11 cellular contexts compared by ENCODE assay signal in genomic region chr19:54451331-54451871, GRCh38. TPM values are rescaled to one million over a fixed set of nuclear protein-coding genes. Genes with fewer than 3 reads are reported as not detected.
DNase-seq lines count a peak whose midpoint lies in the region; ATAC-seq and TF ChIP-seq lines count a peak whose summit lies in the region.
"Had no signal": no experiment of that assay in that cellular context is flagged by ENCODE, and none has a peak within 500 bp of the region (broad histone marks: within the 10 kb centered on the region; RNA-seq: fewer than 3 reads in every experiment).

No MANE protein-coding gene starts in this region.

- H3K27me3 Mint-ChIP-seq in activated naive CD8-positive, alpha-beta T cell treated with anti-CD3 and anti-CD28 coated beads, Interleukin-2, amount 50 U/mL, for 24 hours: peaks cover 5% of the 10 kb centered on the region

- TF ChIP-seq CTCF in KMS-11 (conservative IDR thresholded peaks at IDR 0.05; ENCODE audit: low read depth, low read length): no peak
- TF ChIP-seq CTCF in mucosa of descending colon (IDR thresholded peaks at IDR 0.05): no peak

- H3K27ac ChIP-seq in BLaER1 treated with 17β-estradiol and CSF1 and Interleukin-3, amounts not matched to agents 10 nM and 100 nM: peak overlapping the region; percentile 17 to 99 (median 95); a peak in 21 of 22 replicates
- H3K27ac ChIP-seq in KMS-11: peak overlapping the region; percentile 9; the same call in 1 of the 2 replicates

- no peaks in the 10 kb centered on the region for H3K27me3 ChIP-seq in BLaER1 treated with 17β-estradiol and CSF1 and Interleukin-3, amounts not matched to agents 10 nM and 100 nM
- H3K27me3 ChIP-seq in KMS-11 (ENCODE audit: insufficient read depth, low read depth): no peaks in the 10 kb centered on the region

- H4K20me1 ChIP-seq in BLaER1 treated with 17β-estradiol and CSF1 and Interleukin-3, amounts not matched to agents 10 nM and 100 nM: peaks cover 70 to 76% (median 71%) of the 10 kb centered on the region in 11 experiments
- H4K20me1 ChIP-seq in KMS-11 (ENCODE audit: insufficient read depth): peaks cover 17% of the 10 kb centered on the region; the same call in 1 of the 2 replicates

- peak overlapping the region; percentile 91 for H3K4me3 Mint-ChIP-seq in activated naive CD8-positive, alpha-beta T cell treated with anti-CD3 and anti-CD28 coated beads, Interleukin-2, amount 50 U/mL, for 24 hours

- H3K36me3 Mint-ChIP-seq in activated naive CD8-positive, alpha-beta T cell treated with anti-CD3 and anti-CD28 coated beads, Interleukin-2, amount 50 U/mL, for 24 hours (ENCODE audit: low read depth): peaks cover 51% of the 10 kb centered on the region

- no peak for DNase-seq in activated naive CD8-positive, alpha-beta T cell treated with anti-CD3 and anti-CD28 coated beads, Interleukin-2, amount 50 U/mL, for 24 hours
- DNase-seq in mucosa of descending colon (peak in 2 of 3 donors; percentile 26 to 55), hepatic stellate cell (ENCODE audit: low spot score) (no peak), putamen (ENCODE audit: low spot score) (no peak), NCI-H1092 treated with DMSO at 0.1 percent for 48 hours (lab: John Stamatoyannopoulos, UW) (no peak)

- intact Hi-C loops in mucosa of descending colon (cut with DNase I, micrococcal nuclease): no loop called here

- H3K4me1 Mint-ChIP-seq in activated naive CD8-positive, alpha-beta T cell treated with anti-CD3 and anti-CD28 coated beads, Interleukin-2, amount 50 U/mL, for 24 hours: peaks cover 43% of the 10 kb centered on the region

- peak overlapping the region; percentile 92 to 99 (median 95) for H3K9ac ChIP-seq in BLaER1 treated with 17β-estradiol and CSF1 and Interleukin-3, amounts not matched to agents 10 nM and 100 nM
- H3K9ac ChIP-seq in KMS-11: no peak overlapping the region

- peaks cover 35 to 52% (median 38%) of the 10 kb centered on the region in 10 experiments for H3K4me1 ChIP-seq in BLaER1 treated with 17β-estradiol and CSF1 and Interleukin-3, amounts not matched to agents 10 nM and 100 nM
- H3K4me1 ChIP-seq in KMS-11 (ENCODE audit: low read depth, poor library complexity, severe bottlenecking) (peaks cover 32% of the 10 kb centered on the region), mucosa of descending colon (ENCODE audit: low read depth) (peaks cover 24% of the 10 kb centered on the region)

- H3K4me3 ChIP-seq in BLaER1 treated with 17β-estradiol and CSF1 and Interleukin-3, amounts not matched to agents 10 nM and 100 nM: peak overlapping the region in 9 of 10 experiments; percentile 79 to 94 (median 90); a peak in 18 of 20 replicates
- H3K4me3 ChIP-seq in KMS-11 (IDR thresholded peaks at IDR 0.05; ENCODE audit: insufficient read depth, low read depth, low read length) (no peak overlapping the region), mucosa of descending colon (no peak overlapping the region)

- H3K36me3 ChIP-seq in BLaER1 treated with 17β-estradiol and CSF1 and Interleukin-3, amounts not matched to agents 10 nM and 100 nM: peaks cover 50 to 69% (median 62%) of the 10 kb centered on the region in 11 experiments
- H3K36me3 ChIP-seq in KMS-11 (ENCODE audit: insufficient read depth) (peaks cover 21% of the 10 kb centered on the region; the same call in 1 of the 2 replicates), mucosa of descending colon (ENCODE audit: low read depth) (peaks cover 18% of the 10 kb centered on the region)

- peak overlapping the region; percentile 99 for H3K27ac Mint-ChIP-seq in activated naive CD8-positive, alpha-beta T cell treated with anti-CD3 and anti-CD28 coated beads, Interleukin-2, amount 50 U/mL, for 24 hours

- H3K9me3 ChIP-seq in BLaER1 treated with 17β-estradiol and CSF1 and Interleukin-3, amounts not matched to agents 10 nM and 100 nM (replicated peaks in 1 of 11): no peaks in the 10 kb centered on the region
- H3K9me3 ChIP-seq in mucosa of descending colon: no peaks in the 10 kb centered on the region

- no peak overlapping the region for H2AFZ ChIP-seq in KMS-11 (ENCODE audit: low read depth)

- H3K79me2 ChIP-seq in KMS-11 (ENCODE audit: insufficient read depth, low read depth): peaks cover 73% of the 10 kb centered on the region

- H3K4me2 ChIP-seq in BLaER1 treated with 17β-estradiol and CSF1 and Interleukin-3, amounts not matched to agents 10 nM and 100 nM: peak overlapping the region; percentile 94 to 99 (median 97)
- peak overlapping the region; percentile 93 for H3K4me2 ChIP-seq in KMS-11

- ATAC-seq in activated naive CD8-positive, alpha-beta T cell treated with anti-CD3 and anti-CD28 coated beads, Interleukin-2, amount 50 U/mL, for 24 hours: no peak
- no peak for ATAC-seq in mucosa of descending colon
- no peak for ATAC-seq in GM21825 (IDR thresholded peaks at IDR 0.05; ENCODE audit: unreplicated experiment)

- H3K9me3 Mint-ChIP-seq in activated naive CD8-positive, alpha-beta T cell treated with anti-CD3 and anti-CD28 coated beads, Interleukin-2, amount 50 U/mL, for 24 hours: no peaks in the 10 kb centered on the region

RNA-seq across cellular contexts. Expression of gene LENG8, which starts 2.4 kb away (rescaled TPM):
- total RNA-seq in mucosa of descending colon: 100 to 1,000 TPM; 157 to 214 (median 199) TPM

RNA-seq across cellular contexts. Expression of gene LENG9, which starts 12.2 kb away (rescaled TPM):
- 10 to 100 TPM in 2 of 3 donors, 1 to 10 TPM in 1; 9.2 to 21.6 (median 20.9) TPM for total RNA-seq in mucosa of descending colon

RNA-seq across cellular contexts. Expression of gene CDC42EP5, which starts 21.7 kb away (rescaled TPM):
- total RNA-seq in mucosa of descending colon: 100 to 1,000 TPM; 130 to 446 (median 319) TPM

RNA-seq across cellular contexts. Expression of gene TTYH1, which starts 36.1 kb away (rescaled TPM):
- 1 to 10 TPM in 2 of 3 donors, under 1 TPM in 1; 0.55 to 8.7 (median 1.3) TPM for total RNA-seq in mucosa of descending colon
- total RNA-seq: dermis microvascular lymphatic vessel endothelial cell had no signal

RNA-seq across cellular contexts. Expression of gene LAIR2, which starts 51.2 kb away (rescaled TPM):
- not detected for total RNA-seq in mucosa of descending colon
- total RNA-seq: dermis microvascular lymphatic vessel endothelial cell, posterior vena cava, urinary bladder had no signal

Comparison
In these comparisons a context has a peak if more than half of its experiments do, and no peak if none do; other contexts are left out.
1. H3K4me3 ChIP-seq: peak in BLaER1 treated with 17β-estradiol and CSF1 and Interleukin-3, amounts not matched to agents 10 nM and 100 nM (9 of 10); none in KMS-11 (single experiment) and mucosa of descending colon (single experiment).
2. DNase-seq: peak in mucosa of descending colon (2 of 3); none in activated naive CD8-positive, alpha-beta T cell treated with anti-CD3 and anti-CD28 coated beads, Interleukin-2, amount 50 U/mL, for 24 hours (single experiment), hepatic stellate cell (single experiment), putamen (single experiment) and NCI-H1092 treated with DMSO at 0.1 percent for 48 hours (single experiment).